Comparison of ENCODE assay signal across 18 cellular contexts in genomic region chr5:177070536-177071191, GRCh38. TPM values are rescaled to one million over a fixed set of nuclear protein-coding genes. Genes with fewer than 3 reads are reported as not detected.
A peak's percentile ranks its signal among the peaks of the same experiment; 100 is the strongest.
DNase-seq lines count a peak whose midpoint lies in the region; ATAC-seq and TF ChIP-seq lines count a peak whose summit lies in the region.
"Had no signal": no experiment of that assay in that cellular context is flagged by ENCODE, and none has a peak within 500 bp of the region (broad histone marks: within the 10 kb centered on the region; RNA-seq: fewer than 3 reads in every experiment).

No MANE protein-coding gene starts in this region.

- H4K20me1 ChIP-seq in GM23248 (ENCODE audit: insufficient read depth) (no peaks in the 10 kb centered on the region), OCI-LY7 (ENCODE audit: insufficient read depth, low read length) (no peaks in the 10 kb centered on the region)

- WGBS in GM23248 (ENCODE audit: low coverage in 1 of 2, low lambda C conversion rate in 2 of 2, missing lambda C conversion rate in 2 of 2), 2 experiments = 95 to 97% methylated on average over 6 of the region's 6 CpGs

- H3K36me3 ChIP-seq in GM23248 (ENCODE audit: low read depth) (no peaks in the 10 kb centered on the region), OCI-LY7 (ENCODE audit: insufficient read depth, low read length) (peaks cover 9% of the 10 kb centered on the region)
- H3K36me3 ChIP-seq: brain microvascular endothelial cell, colonic mucosa had no signal

- CTCF ChIA-PET in GM10248 (lab: Yijun Ruan, JAX) (interaction anchor here (1.0 to 10.3 kb wide), 21 partner anchors 11 to 412 kb away, joined by 3 to 112 read pairs (median 6); partner anchors contain the start of genes FGFR4 and UIMC1), OCI-LY7 (lab: Charles Lee; ENCODE audit: unreplicated experiment) (interaction anchor here (0.6 to 2.9 kb wide), 6 partner anchors 38 to 410 kb away, joined by 3 to 11 read pairs (median 6); no protein-coding TSS in a partner anchor)

- DNase-seq in GM10248 (ENCODE audit: extremely low spot score) = peak; percentile 42
- no peak for DNase-seq in GM23248
- peak; percentile 74 for DNase-seq in OCI-LY7 (ENCODE audit: low spot score)
- peak; percentile 79 for DNase-seq in germinal center (ENCODE audit: low spot score)
- no peak for DNase-seq in kidney glomerular epithelial cell (lab: John Stamatoyannopoulos, UW)
- no peak for DNase-seq in GOT3 (lab: John Stamatoyannopoulos, UW)
- DNase-seq: activated CD4-positive, alpha-beta memory T cell treated with anti-CD3 and anti-CD28 coated beads, Interleukin-2, amount 10 ng/mL, durations not matched to agents 7 days and 5 days; activated effector memory CD4-positive, alpha-beta T cell treated with Interleukin-2 at 50 U/mL for 16 hours; brain microvascular endothelial cell; colonic mucosa; endodermal cell; HCEC 1CT; NCI-H510A; nucleus accumbens; small intestine; stimulated activated CD4-positive, alpha-beta T cell treated with anti-CD3 and anti-CD28 coated beads, Interleukin-2, amount 100 ng/mL, for 24 hours had no signal

- H3K4me2 ChIP-seq in GM23248 (ENCODE audit: unreplicated experiment) = no peak overlapping the region
- peak overlapping the region; percentile 74 for H3K4me2 ChIP-seq in OCI-LY7 (ENCODE audit: low read length)

- no peak for ATAC-seq in HG03139 (IDR thresholded peaks at IDR 0.05; ENCODE audit: unreplicated experiment)
- ATAC-seq in GM21515 (IDR thresholded peaks at IDR 0.05; ENCODE audit: unreplicated experiment) = no peak

- in situ Hi-C loops in GM23248 (cut with MboI) = no loop called here

- peak overlapping the region; percentile 33; the same call in 1 of the 2 replicates for H3K27ac ChIP-seq in GM23248
- peak overlapping the region; percentile 63 for H3K27ac ChIP-seq in OCI-LY7 (ENCODE audit: low read depth, low read length, poor library complexity, severe bottlenecking)
- H3K27ac ChIP-seq: brain microvascular endothelial cell, colonic mucosa had no signal

- no TSS peak for BruUV-seq in OCI-LY7 (replicated peaks; lab: Mats Ljungman, UMichigan)

- POLR2A ChIA-PET in GM10248 (lab: Yijun Ruan, JAX) (no interaction called here), OCI-LY7 (lab: Charles Lee) (interaction anchor here (0.6 to 1.7 kb wide), 7 partner anchors 9 to 290 kb away, joined by 3 to 9 read pairs (median 3); no protein-coding TSS in a partner anchor)

- H3K4me3 ChIP-seq in GM23248 (no peak overlapping the region), OCI-LY7 (ENCODE audit: low read depth, low read length, poor library complexity, severe bottlenecking) (peak overlapping the region; percentile 26)
- H3K4me3 ChIP-seq: colonic mucosa had no signal

- H3K27me3 ChIP-seq in GM23248 (replicated peaks; ENCODE audit: insufficient read depth) = no peaks in the 10 kb centered on the region
- H3K27me3 ChIP-seq: brain microvascular endothelial cell, colonic mucosa had no signal

- peaks cover 12% of the 10 kb centered on the region for H3F3A ChIP-seq in GM23248 (ENCODE audit: insufficient read depth)

- H3K4me1 ChIP-seq in GM23248 (ENCODE audit: insufficient read depth) (no peaks in the 10 kb centered on the region; the same call in 1 of the 2 replicates), OCI-LY7 (ENCODE audit: insufficient read depth, low read length, poor library complexity, severe bottlenecking) (peaks cover 25% of the 10 kb centered on the region)
- H3K4me1 ChIP-seq: colonic mucosa had no signal

- TF ChIP-seq CTCF in GM10248 (IDR thresholded peaks at IDR 0.05; ENCODE audit: control extremely low read depth, extremely low read depth, low read depth, missing control alignments) (no peak), OCI-LY7 (conservative IDR thresholded peaks at IDR 0.05; ENCODE audit: low read length) (no peak)

- H3K9me3 ChIP-seq in GM23248 (ENCODE audit: low read depth) = no peaks in the 10 kb centered on the region
- no peaks in the 10 kb centered on the region for H3K9me3 ChIP-seq in OCI-LY7 (ENCODE audit: low read length)
- H3K9me3 ChIP-seq: colonic mucosa had no signal

- no peak overlapping the region; the same call in 1 of the 2 replicates for H3K9ac ChIP-seq in GM23248

- H2AFZ ChIP-seq in GM23248 (no peak overlapping the region), OCI-LY7 (ENCODE audit: low read length) (no peak overlapping the region)

- intact Hi-C loops in OCI-LY7 (cut with micrococcal nuclease; ENCODE audit: unreplicated experiment) = loop anchor here (1.0 to 5.0 kb wide), 2 partner anchors 42 to 242 kb away; partner anchors contain the start of gene MXD3

- H3K79me2 ChIP-seq in GM23248 (ENCODE audit: insufficient read depth) (no peaks in the 10 kb centered on the region), OCI-LY7 (ENCODE audit: insufficient read depth, low read depth, low read length) (no peaks in the 10 kb centered on the region)

- H3K9me2 ChIP-seq in GM23248 (ENCODE audit: insufficient read depth) (no peaks in the 10 kb centered on the region), OCI-LY7 (ENCODE audit: insufficient read depth, low read length) (no peaks in the 10 kb centered on the region)

RNA-seq across cellular contexts. Expression of gene FGFR4, which starts 16.1 kb away (rescaled TPM):
- not detected in 2 replicates for total RNA-seq in GM23248 (2014; rRNA removed; shearing (Covaris generic))
- 0.10 TPM in 1 of 2 replicates, not detected in the other for polyA plus RNA-seq in GM23248 (2016; fragmentation: Nextera tagmentation; extraction: Ambion mirVana)
- 0.39 and 1.2 TPM in 2 replicates for total RNA-seq in OCI-LY7 (2014; rRNA removed; shearing (Covaris generic))
- 3.5 and 4.5 TPM in 2 replicates for total RNA-seq in OCI-LY7 (2022)

RNA-seq across cellular contexts. Expression of gene ZNF346, which starts 48.2 kb away (rescaled TPM):
- 9.9 and 13.5 TPM in 2 replicates for total RNA-seq in GM23248 (2014; rRNA removed; shearing (Covaris generic))
- polyA plus RNA-seq in GM23248 (2016; fragmentation: Nextera tagmentation; extraction: Ambion mirVana) = 11.6 and 14.8 TPM in 2 replicates
- total RNA-seq in OCI-LY7 (2014; rRNA removed; shearing (Covaris generic)) = 31.8 and 36.6 TPM in 2 replicates
- total RNA-seq in OCI-LY7 (2022) = 39.7 and 42.4 TPM in 2 replicates

Comparison
In these comparisons a context has a peak if more than half of its experiments do, and no peak if none do; other contexts are left out.
1. DNase-seq: peak in GM10248 (single experiment), OCI-LY7 (single experiment) and germinal center (single experiment); none in GM23248 (single experiment), kidney glomerular epithelial cell (single experiment) and GOT3 (single experiment).